In the genomic region with DNA sequence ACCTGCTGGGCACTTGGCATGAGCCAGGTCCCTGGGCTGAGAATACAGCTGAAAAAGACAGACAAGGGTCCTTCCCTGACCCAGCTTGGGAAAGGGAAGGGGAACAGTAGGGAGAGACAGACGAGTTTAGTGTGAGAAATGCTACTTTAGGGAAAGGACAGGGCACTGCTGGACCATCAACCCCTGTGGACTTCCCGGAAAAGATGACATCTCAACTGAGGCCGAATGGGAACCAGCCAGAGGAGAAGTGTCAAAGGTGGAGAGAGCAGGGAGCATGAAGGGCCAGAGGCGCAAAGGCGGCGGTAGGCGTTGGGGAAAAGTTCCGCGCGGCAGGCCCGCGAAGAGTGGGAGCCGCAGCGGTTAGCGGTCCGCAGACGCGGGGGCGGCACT, we compare ENCODE assay signal across 8 cellular contexts. TPM values are rescaled to one million over a fixed set of nuclear protein-coding genes. Genes with fewer than 3 reads are reported as not detected.
DNase-seq lines count a peak whose midpoint lies in the region; ATAC-seq, FAIRE-seq and TF ChIP-seq lines count a peak whose summit lies in the region.

No MANE protein-coding gene starts in this region.

- peaks cover 21% of the 10 kb centered on the region for H3K79me2 ChIP-seq in GM12878 (ENCODE audit: control insufficient read depth, insufficient read depth, low read length)

- TF ChIP-seq EP300 in GM12878 (IDR thresholded peaks at IDR 0.05; ENCODE audit: borderline replicate concordance in 1 of 2, control insufficient read depth in 1 of 2, low read depth in 2 of 2, low read length in 2 of 2): no peak

- in situ Hi-C loops in GM12878 (cut with MboI): no loop called here

- H3K9me3 Mint-ChIP-seq in CD4-positive, alpha-beta T cell: no peaks in the 10 kb centered on the region
- no peaks in the 10 kb centered on the region for H3K9me3 Mint-ChIP-seq in IgD-negative memory B cell
- H3K9me3 Mint-ChIP-seq in mesothelial cell of epicardium: no peaks in the 10 kb centered on the region

- no peak for DNase-seq in CD4-positive, alpha-beta T cell
- DNase-seq in GM12878 (ENCODE audit: low read depth, low spot score) (no peak), mesothelial cell of epicardium (ENCODE audit: low spot score in 2 of 2, unreplicated experiment in 2 of 2) (peak in 1 of 2 experiments; percentile 35), HCEC 1CT (no peak), middle frontal gyrus (ENCODE audit: extremely low spot score, low spot score) (no peak)

- peaks cover 9% of the 10 kb centered on the region for H3K4me1 ChIP-seq in GM12878 (ENCODE audit: control insufficient read depth, insufficient read depth, low read length)

- no peaks in the 10 kb centered on the region for H4K20me1 ChIP-seq in GM12878 (ENCODE audit: control insufficient read depth, insufficient read depth)

- CTCF ChIA-PET in CD4-positive, alpha-beta T cell (lab: Charles Lee): interaction anchor here (1.0 to 1.9 kb wide), 5 partner anchors 9 to 77 kb away, joined by 3 to 7 read pairs (median 5); no protein-coding TSS in a partner anchor
- CTCF ChIA-PET in GM12878 (lab: Yijun Ruan, JAX): interaction anchor here (2.3 kb wide), 1 partner anchor 9 kb away, joined by 8 read pairs; no protein-coding TSS in a partner anchor

- WGBS in GM12878 (ENCODE audit: insufficient coverage, insufficient replicate concordance, low lambda C conversion rate, missing lambda C conversion rate): under 1% methylated on average over 19 of the region's 19 CpGs

- peak overlapping the region; percentile 81 for H3K9ac ChIP-seq in GM12878 (ENCODE audit: control insufficient read depth, insufficient read depth, low read length)

- H3K36me3 ChIP-seq in GM12878 (ENCODE audit: control insufficient read depth in 2 of 2, insufficient read depth in 2 of 2, low read length in 1 of 2): peaks cover 2 to 12% of the 10 kb centered on the region in 2 experiments; a peak in 3 of 4 replicates

- POLR2A ChIA-PET in CD4-positive, alpha-beta T cell (lab: Charles Lee): interaction anchor here (1.1 kb wide), 1 partner anchor 1306 kb away, joined by 3 read pairs; no protein-coding TSS in a partner anchor
- POLR2A ChIA-PET in GM12878 (lab: Charles Lee): no interaction called here

- peak overlapping the region; percentile 85 for H3K4me3 ChIP-seq in GM12878

- BruUV-seq in GM12878 (replicated peaks; lab: Mats Ljungman, UMichigan): no TSS peak

- TF ChIP-seq POLR2A in GM12878 (IDR thresholded peaks at IDR 0.05; ENCODE audit: low read depth, low read length): no peak

- peaks cover 47% of the 10 kb centered on the region for H3K36me3 Mint-ChIP-seq in CD4-positive, alpha-beta T cell (ENCODE audit: low read depth)
- no peaks in the 10 kb centered on the region for H3K36me3 Mint-ChIP-seq in IgD-negative memory B cell
- peaks cover 4% of the 10 kb centered on the region for H3K36me3 Mint-ChIP-seq in mesothelial cell of epicardium

- intact Hi-C loops in CD4-positive, alpha-beta T cell (cut with DNase I, micrococcal nuclease): loop anchor here (2.0 to 10.0 kb wide), 4 partner anchors 17 to 231 kb away; a partner anchor contains a TSS
- intact Hi-C loops in GM12878 (cut with micrococcal nuclease; ENCODE audit: unreplicated experiment): no loop called here

- H3K27me3 Mint-ChIP-seq in CD4-positive, alpha-beta T cell: no peaks in the 10 kb centered on the region
- H3K27me3 Mint-ChIP-seq in IgD-negative memory B cell (no peaks in the 10 kb centered on the region), mesothelial cell of epicardium (ENCODE audit: low read depth) (peaks cover 11% of the 10 kb centered on the region)

- H3K9me3 ChIP-seq in CD4-positive, alpha-beta T cell (ENCODE audit: control insufficient read depth, low read length): no peaks in the 10 kb centered on the region
- H3K9me3 ChIP-seq in GM12878 (replicated peaks; ENCODE audit: control insufficient read depth, insufficient read depth, low read length): no peaks in the 10 kb centered on the region

- H3K27me3 ChIP-seq in CD4-positive, alpha-beta T cell (ENCODE audit: control insufficient read depth, insufficient read depth, low read length): no peaks in the 10 kb centered on the region
- H3K27me3 ChIP-seq in GM12878 (replicated peaks in 1 of 2; ENCODE audit: control insufficient read depth in 2 of 2, insufficient read depth in 2 of 2, low read length in 1 of 2): no peaks in the 10 kb centered on the region

- SMC1A ChIA-PET in GM12878 (lab: Charles Lee; ENCODE audit: uncharacterized antibody, unreplicated experiment): no interaction called here

- no peak for ATAC-seq in CD4-positive, alpha-beta T cell (ENCODE audit: poor library complexity)
- ATAC-seq in GM12878 (no peak), GM18502 (IDR thresholded peaks at IDR 0.05; ENCODE audit: poor library complexity, unreplicated experiment) (no peak), GM21717 (IDR thresholded peaks at IDR 0.05; ENCODE audit: unreplicated experiment) (no peak)

- peak overlapping the region; percentile 98 for H3K4me3 Mint-ChIP-seq in CD4-positive, alpha-beta T cell
- H3K4me3 Mint-ChIP-seq in IgD-negative memory B cell (peak overlapping the region; percentile 93 to 99 (median 96)), mesothelial cell of epicardium (peak overlapping the region; percentile 98)

- no peak for TF ChIP-seq RAD21 in GM12878 (IDR thresholded peaks at IDR 0.05; ENCODE audit: insufficient read depth, low read depth, low read length)

- no peak for TF ChIP-seq CTCF in CD4-positive, alpha-beta T cell (IDR thresholded peaks at IDR 0.05)
- no peak for TF ChIP-seq CTCF in GM12878 (IDR thresholded peaks at IDR 0.05 in 2 of 3, conservative IDR thresholded peaks at IDR 0.05 in 1 of 3; ENCODE audit: control insufficient read depth in 2 of 3, extremely low read depth in 1 of 3, insufficient read depth in 1 of 3, low read depth in 3 of 3, low read length in 3 of 3)
- TF ChIP-seq CTCF in mesothelial cell of epicardium (IDR thresholded peaks at IDR 0.05; ENCODE audit: unreplicated experiment): no peak

- peak overlapping the region; percentile 62 for H3K27ac ChIP-seq in CD4-positive, alpha-beta T cell (ENCODE audit: low read depth, low read length)
- H3K27ac ChIP-seq in GM12878 (ENCODE audit: control insufficient read depth, insufficient read depth): peak overlapping the region; percentile 57

- peak overlapping the region; percentile 96 for H3K4me2 ChIP-seq in GM12878 (ENCODE audit: control insufficient read depth, insufficient read depth)

- peak; percentile 54 for FAIRE-seq in GM12878 (lab: Jason Lieb, UNC)

- peaks cover 37% of the 10 kb centered on the region for H3K4me1 Mint-ChIP-seq in CD4-positive, alpha-beta T cell (ENCODE audit: low read depth)
- H3K4me1 Mint-ChIP-seq in IgD-negative memory B cell: peaks cover 19 to 26% (median 25%) of the 10 kb centered on the region in 3 donors
- peaks cover 20% of the 10 kb centered on the region for H3K4me1 Mint-ChIP-seq in mesothelial cell of epicardium

- no peak overlapping the region; the same call in none of the 2 replicates for H2AFZ ChIP-seq in GM12878 (ENCODE audit: control insufficient read depth, low read depth, low read length)

- H3K27ac Mint-ChIP-seq in CD4-positive, alpha-beta T cell: peak overlapping the region; percentile 90
- H3K27ac Mint-ChIP-seq in IgD-negative memory B cell (peak overlapping the region; percentile 78 to 96 (median 92)), mesothelial cell of epicardium (peak overlapping the region; percentile 79)

- RAD21 ChIA-PET in GM12878 (lab: Charles Lee; ENCODE audit: unreplicated experiment): no interaction called here

RNA-seq across cellular contexts. Expression of a gene that starts 0.6 kb away (rescaled TPM):
- 10 to 100 TPM; 26.8 to 34.0 TPM for total RNA-seq in CD4-positive, alpha-beta T cell
- polyA plus RNA-seq in IgD-negative memory B cell (24.9 TPM), GM12878 (2011; rRNA removed) (57.0 and 75.6 TPM in 2 replicates), GM12878 (2014; fragmentation: Illumina TruSeq; extraction: Trizol) (59.5 and 64.9 TPM in 2 replicates), GM12878 (2014; fragmentation: Nextera tagmentation; extraction: Ambion mirVana) (10 to 100 TPM in 1 of 2 experiments, 1 to 10 TPM in 1; 5.5 to 11.1 TPM), GM12878 (2014; rRNA removed) (41.3 and 45.9 TPM in 2 replicates), GM12878 (2016; fragmentation: Nextera tagmentation; extraction: Ambion mirVana) (10 to 100 TPM; 39.4 to 45.1 TPM)
- total RNA-seq in GM12878 (2013; cell fraction: nucleolus; rRNA removed): 33.4 and 34.7 TPM in 2 replicates
- total RNA-seq in GM12878 (2014; rRNA removed) (21.1 and 22.3 TPM in 2 replicates), GM12878 (2014; rRNA removed; fragmentation: Illumina TruSeq; extraction: Trizol) (25.6 and 29.7 TPM in 2 replicates), GM12878 (2021) (37.5 and 46.7 TPM in 2 replicates), mesothelial cell of epicardium (33.0 to 34.1 TPM (median 33.8 TPM) in 3 replicates)
- polyA plus RNA-seq in GM12878 (2011; ENCODE audit: low read depth): 22.0 TPM
- polyA plus RNA-seq in GM12878 (2011; cell fraction: cytosol; rRNA removed): 68.7 and 81.7 TPM in 2 replicates
- polyA plus RNA-seq in GM12878 (2011; cell fraction: nucleus; rRNA removed): 45.2 and 51.5 TPM in 2 replicates
- polyA plus RNA-seq in GM12878 (2012): 23.3 and 27.2 TPM in 2 replicates
- 35.3 and 42.4 TPM in 2 replicates for polyA minus RNA-seq in GM12878 (2011; rRNA and poly(A)+ RNA removed)
- 8.6 and 10.7 TPM in 2 replicates for polyA minus RNA-seq in GM12878 (2011; cell fraction: cytosol; rRNA and poly(A)+ RNA removed)
- 10.6 and 16.4 TPM in 2 replicates for polyA minus RNA-seq in GM12878 (2011; cell fraction: nucleus; rRNA and poly(A)+ RNA removed)

RNA-seq across cellular contexts. Expression of a gene that starts 15.6 kb away (rescaled TPM):
- total RNA-seq in CD4-positive, alpha-beta T cell: 1 to 10 TPM in 1 of 2 experiments, under 1 TPM in 1; 0.42 to 1.2 TPM
- polyA plus RNA-seq in IgD-negative memory B cell (not detected), GM12878 (2011; rRNA removed) (0.04 TPM in 1 of 2 replicates, not detected in the other), GM12878 (2014; fragmentation: Illumina TruSeq; extraction: Trizol) (not detected in 2 replicates), GM12878 (2014; fragmentation: Nextera tagmentation; extraction: Ambion mirVana) (under 1 TPM in 1 of 2 experiments, not detected in 1; 0.04 TPM), GM12878 (2014; rRNA removed) (0.04 TPM in 1 of 2 replicates, not detected in the other), GM12878 (2016; fragmentation: Nextera tagmentation; extraction: Ambion mirVana) (not detected)
- total RNA-seq in GM12878 (2013; cell fraction: nucleolus; rRNA removed): not detected in 2 replicates
- total RNA-seq in GM12878 (2014; rRNA removed) (0.11 TPM in 1 of 2 replicates, not detected in the other), GM12878 (2014; rRNA removed; fragmentation: Illumina TruSeq; extraction: Trizol) (not detected in 2 replicates), GM12878 (2021) (not detected in 2 replicates), mesothelial cell of epicardium (3.6 to 4.9 TPM (median 4.0 TPM) in 3 replicates)
- 0.14 TPM for polyA plus RNA-seq in GM12878 (2011; ENCODE audit: low read depth)
- polyA plus RNA-seq in GM12878 (2011; cell fraction: cytosol; rRNA removed): 0.01 and 0.05 TPM in 2 replicates
- polyA plus RNA-seq in GM12878 (2011; cell fraction: nucleus; rRNA removed): 0.18 and 0.48 TPM in 2 replicates
- 0.11 TPM in 2 replicates for polyA plus RNA-seq in GM12878 (2012)
- not detected in 2 replicates for polyA minus RNA-seq in GM12878 (2011; rRNA and poly(A)+ RNA removed)
- not detected in 2 replicates for polyA minus RNA-seq in GM12878 (2011; cell fraction: cytosol; rRNA and poly(A)+ RNA removed)
- polyA minus RNA-seq in GM12878 (2011; cell fraction: nucleus; rRNA and poly(A)+ RNA removed): not detected in 2 replicates

RNA-seq across cellular contexts. Expression of a gene that starts 58.4 kb away (rescaled TPM):
- not detected for total RNA-seq in CD4-positive, alpha-beta T cell
- polyA plus RNA-seq in IgD-negative memory B cell (not detected), GM12878 (2011; rRNA removed) (not detected in 2 replicates), GM12878 (2014; fragmentation: Illumina TruSeq; extraction: Trizol) (not detected in 2 replicates), GM12878 (2014; fragmentation: Nextera tagmentation; extraction: Ambion mirVana) (not detected), GM12878 (2014; rRNA removed) (not detected in 2 replicates), GM12878 (2016; fragmentation: Nextera tagmentation; extraction: Ambion mirVana) (not detected)
- total RNA-seq in GM12878 (2013; cell fraction: nucleolus; rRNA removed): not detected in 2 replicates
- total RNA-seq in GM12878 (2014; rRNA removed) (not detected in 2 replicates), GM12878 (2014; rRNA removed; fragmentation: Illumina TruSeq; extraction: Trizol) (not detected in 2 replicates), GM12878 (2021) (not detected in 2 replicates), mesothelial cell of epicardium (0.44 to 0.66 TPM in 2 of 3 replicates, not detected in the other)
- not detected for polyA plus RNA-seq in GM12878 (2011; ENCODE audit: low read depth)
- not detected in 2 replicates for polyA plus RNA-seq in GM12878 (2011; cell fraction: cytosol; rRNA removed)
- not detected in 2 replicates for polyA plus RNA-seq in GM12878 (2011; cell fraction: nucleus; rRNA removed)
- polyA plus RNA-seq in GM12878 (2012): not detected in 2 replicates
- polyA minus RNA-seq in GM12878 (2011; rRNA and poly(A)+ RNA removed): not detected in 2 replicates
- not detected in 2 replicates for polyA minus RNA-seq in GM12878 (2011; cell fraction: cytosol; rRNA and poly(A)+ RNA removed)
- not detected in 2 replicates for polyA minus RNA-seq in GM12878 (2011; cell fraction: nucleus; rRNA and poly(A)+ RNA removed)
